24 cellular contexts compared by ENCODE assay signal in the genomic region with DNA sequence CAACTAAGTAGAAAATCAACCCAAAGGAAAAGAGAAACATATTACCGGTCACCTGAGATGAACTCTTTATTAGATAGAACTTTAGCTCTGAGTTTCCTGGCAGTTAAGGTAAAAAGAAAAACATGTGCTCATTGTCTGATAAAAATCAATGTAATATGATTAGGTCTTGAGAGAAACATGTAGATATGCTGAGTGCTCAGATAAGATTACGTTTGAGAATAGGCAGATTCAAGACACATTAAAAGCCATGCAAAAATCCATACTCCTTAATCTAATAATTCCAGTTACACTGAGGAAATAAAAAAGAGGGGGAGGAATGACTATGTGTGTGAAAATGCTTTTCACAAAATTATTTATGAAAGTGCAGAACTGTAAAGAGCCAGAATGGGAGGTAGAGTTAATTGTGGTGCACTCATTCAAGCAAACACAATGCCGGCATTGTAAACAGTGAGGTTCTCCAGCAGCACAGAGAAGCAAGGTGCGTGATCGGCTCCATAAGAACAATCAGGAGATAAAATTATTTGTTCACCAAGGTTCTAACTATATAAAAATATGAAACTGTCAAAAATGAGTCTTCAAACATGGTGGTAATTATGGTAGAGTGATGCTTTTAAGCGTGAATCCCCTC.
DNase-seq lines count a peak whose midpoint lies in the region; ATAC-seq and FAIRE-seq lines count a peak whose summit lies in the region.
"Had no signal": no experiment of that assay in that cellular context is flagged by ENCODE, and none has a peak within 500 bp of the region (broad histone marks: within the 10 kb centered on the region; RNA-seq: fewer than 3 reads in every experiment).

No MANE protein-coding gene starts in this region.

- ATAC-seq in HG03460 (IDR thresholded peaks at IDR 0.05; ENCODE audit: unreplicated experiment) = no peak
- ATAC-seq: psoas muscle, sciatic nerve had no signal

- peak; percentile 76 for FAIRE-seq in islet of Langerhans (lab: Jason Lieb, UNC)
- FAIRE-seq: D721Med, GM18507, GM19239 had no signal

- DNase-seq in NCI-H2081 (lab: John Stamatoyannopoulos, UW) (peak; percentile 16 to 60), NCI-H2081 treated with DMSO at 0.1 percent for 48 hours (lab: John Stamatoyannopoulos, UW) (no peak), NCI-H1436 (lab: John Stamatoyannopoulos, UW) (peak; percentile 38), NCI-H774 (lab: John Stamatoyannopoulos, UW) (peak; percentile 43), NCI-H524 (lab: John Stamatoyannopoulos, UW) (no peak), NCI-H446 treated with DMSO at 0.1 percent for 48 hours (lab: John Stamatoyannopoulos, UW) (no peak)
- DNase-seq: activated B cell treated with CpG ODN at 0.5 μM for 24 hours; activated effector memory CD4-positive, alpha-beta T cell treated with anti-CD3 and anti-CD28 coated beads, Interleukin-2, amount 50 U/mL, for 16 hours; activated T-cell treated with anti-CD3 and anti-CD28 coated beads, Interleukin-2, amount 50 U/mL, for 24 hours; CD4-positive, alpha-beta T cell; EL; MG63; naive B cell; NCI-H446; psoas muscle; stimulated activated CD4-positive, alpha-beta T cell treated with anti-CD3 and anti-CD28 coated beads, Interleukin-12 subunit alpha, Interleukin-12 subunit beta, amount 100 ng/mL, for 4 hours; stimulated activated CD4-positive, alpha-beta T cell treated with anti-CD3 and anti-CD28 coated beads, Interleukin-2, amount 100 ng/mL, for 48 hours; stomach had no signal

Comparison
In these comparisons a context has a peak if more than half of its experiments do, and no peak if none do; other contexts are left out.
1. DNase-seq: peak in NCI-H2081 (2 of 2), NCI-H1436 (single experiment) and NCI-H774 (single experiment); none in NCI-H2081 treated with DMSO at 0.1 percent for 48 hours (single experiment), NCI-H524 (0 of 2) and NCI-H446 treated with DMSO at 0.1 percent for 48 hours (single experiment).